Comparison of ENCODE assay signal across 8 cellular contexts in the genomic region with DNA sequence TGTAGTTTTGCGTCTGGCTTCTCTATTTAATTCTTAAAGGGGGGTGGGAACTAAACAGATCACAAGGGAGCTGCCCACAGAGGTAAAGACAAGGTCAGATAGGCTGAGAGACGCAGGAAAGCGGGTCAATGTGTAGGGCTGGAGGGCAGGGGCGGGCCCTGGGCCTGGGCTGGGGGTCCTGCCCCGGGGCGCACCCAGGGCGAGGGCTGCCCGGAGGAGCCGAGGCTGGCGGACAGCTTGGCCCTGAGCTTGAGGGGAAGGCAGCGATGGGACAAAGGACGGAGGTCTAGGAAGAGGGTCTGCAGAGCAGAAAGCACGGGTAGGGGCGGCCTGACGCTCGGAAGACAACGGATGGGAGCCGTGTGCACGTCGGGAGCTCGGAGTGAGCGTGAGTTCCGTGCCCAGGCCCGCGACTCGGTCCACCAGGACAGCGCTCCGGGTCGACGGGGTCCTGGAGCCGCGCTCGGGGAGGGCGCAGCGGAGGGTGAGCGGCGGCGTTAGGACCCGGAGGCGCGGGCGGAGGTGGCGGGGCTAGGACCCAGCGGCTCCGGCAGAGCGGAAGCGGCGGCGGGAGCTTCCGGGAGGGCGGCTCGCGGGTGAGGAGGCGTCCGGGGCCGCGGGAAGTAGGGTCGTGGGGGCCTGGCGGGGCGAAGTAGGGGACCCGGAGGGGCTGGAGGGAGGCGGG. TPM values are rescaled to one million over a fixed set of nuclear protein-coding genes. Genes with fewer than 3 reads are reported as not detected.
A peak's percentile ranks its signal among the peaks of the same experiment; 100 is the strongest.
DNase-seq lines count a peak whose midpoint lies in the region; TF ChIP-seq lines count a peak whose summit lies in the region.
"Not testable (repeated sequence)": the region's sequence is repeated elsewhere in the genome, so short reads cannot be mapped to it uniquely, and the experiment has no call there.

No MANE protein-coding gene starts in this region.

- H3K9me3 ChIP-seq in testis: not testable (repeated sequence)

- H3K4me3 ChIP-seq in KMS-11 (IDR thresholded peaks at IDR 0.05; ENCODE audit: insufficient read depth, low read depth, low read length) (peak overlapping the region; percentile 29), fibroblast of the aortic adventitia (ENCODE audit: low read depth, low read length) (peak overlapping the region; percentile 67), skin epidermis (peak overlapping the region; percentile 47 to 89 (median 68)), testis (peak overlapping the region; percentile 68 to 84)

- DNase-seq in ELF-1 (ENCODE audit: low read depth, low spot score): peak; percentile 84
- DNase-seq in activated CD4-positive, alpha-beta T cell treated with anti-CD3 and anti-CD28 coated beads for 1 hour: peak; percentile 72
- peak; percentile 63 for DNase-seq in amniotic epithelial cell (ENCODE audit: low read depth)
- DNase-seq in fibroblast of the aortic adventitia (ENCODE audit: low read depth): peak; percentile 59
- DNase-seq in medulla oblongata (ENCODE audit: extremely low spot score): peak; percentile 77
- DNase-seq in testis: peak; percentile 89

- not testable (repeated sequence) for H3K36me3 ChIP-seq in KMS-11 (ENCODE audit: insufficient read depth); testis (ENCODE audit: low read depth, missing control alignments)

- intact Hi-C loops in testis (cut with DNase I; ENCODE audit: low total_unique reads): not testable (repeated sequence)

- peak overlapping the region; percentile 99 for H2AFZ ChIP-seq in KMS-11 (ENCODE audit: low read depth)

- not testable (repeated sequence) for TF ChIP-seq CTCF in KMS-11 (conservative IDR thresholded peaks at IDR 0.05; ENCODE audit: low read depth, low read length); fibroblast of the aortic adventitia (IDR thresholded peaks at IDR 0.05; ENCODE audit: insufficient read depth, low read length); testis (IDR thresholded peaks at IDR 0.05)

- H3K9ac ChIP-seq in KMS-11: peak overlapping the region; percentile 56; the same call in 1 of the 2 replicates

- H3K4me1 ChIP-seq in KMS-11 (ENCODE audit: low read depth, poor library complexity, severe bottlenecking); testis: not testable (repeated sequence)

- 2 to 4% methylated on average over 17 to 47 of the region's 62 CpGs for WGBS in testis, 2 donors

- H3K27ac ChIP-seq in KMS-11: not testable (repeated sequence)
- peak overlapping the region; percentile 63 to 96 (median 87) for H3K27ac ChIP-seq in skin epidermis
- peak overlapping the region; percentile 64 to 88 for H3K27ac ChIP-seq in testis

- H4K20me1 ChIP-seq in KMS-11 (ENCODE audit: insufficient read depth): not testable (repeated sequence)

- peak overlapping the region; percentile 89 for H3K4me2 ChIP-seq in KMS-11

- not testable (repeated sequence) for H3K27me3 ChIP-seq in KMS-11 (ENCODE audit: insufficient read depth, low read depth); testis

- TF ChIP-seq POLR2A in testis (IDR thresholded peaks at IDR 0.05): not testable (repeated sequence)

- not testable (repeated sequence) for H3K79me2 ChIP-seq in KMS-11 (ENCODE audit: insufficient read depth, low read depth)

RNA-seq across cellular contexts. Expression of a gene that starts 43.4 kb away (rescaled TPM):
- 7.6 and 12.0 TPM in 2 replicates for total RNA-seq in fibroblast of the aortic adventitia (ENCODE audit: low replicate concordance)
- 10 to 100 TPM; 31.9 to 41.7 TPM for total RNA-seq in testis
- polyA plus RNA-seq in testis (ENCODE audit: insufficient read depth, low read depth, low replicate concordance): 36.3 TPM
